In genomic region chr7:106543221-106543757, GRCh38 we compare ENCODE assay signal across 11 cellular contexts.
DNase-seq lines count a peak whose midpoint lies in the region; ATAC-seq and TF ChIP-seq lines count a peak whose summit lies in the region.
"Had no signal": no experiment of that assay in that cellular context is flagged by ENCODE, and none has a peak within 500 bp of the region (broad histone marks: within the 10 kb centered on the region; RNA-seq: fewer than 3 reads in every experiment).

No MANE protein-coding gene starts in this region.

- H3K9me2 ChIP-seq in SK-N-SH = no peaks in the 10 kb centered on the region

- intact Hi-C loops in left lung (cut with DNase I) = loop anchor here in 1 of 2 donors (10.0 kb wide), 1 partner anchor 192 kb away; no protein-coding TSS in a partner anchor

- peak overlapping the region; percentile 5; the same call in 1 of the 2 replicates for H3K4me2 ChIP-seq in SK-N-SH

- H3K27ac ChIP-seq in ACC112 (ENCODE audit: low read depth, low read length) (peak overlapping the region; percentile 30; the same call in 1 of the 2 replicates), SK-N-SH (ENCODE audit: low read depth in 2 of 2, low read length in 1 of 2) (peak overlapping the region; percentile 48 to 78; a peak in 3 of 4 replicates), left lung (peak overlapping the region; percentile 23 to 48), skeletal muscle tissue (ENCODE audit: low read depth, low read length) (peak overlapping the region; percentile 66)
- H3K27ac ChIP-seq: thoracic aorta had no signal

- no peaks in the 10 kb centered on the region for H4K20me1 ChIP-seq in SK-N-SH (ENCODE audit: insufficient read depth)

- no peaks in the 10 kb centered on the region for H3K36me3 ChIP-seq in ACC112 (ENCODE audit: insufficient read depth, low read length)
- H3K36me3 ChIP-seq in SK-N-SH (replicated peaks in 1 of 2; ENCODE audit: control insufficient read depth in 1 of 2, insufficient read depth in 2 of 2, low read length in 1 of 2) = no peaks in the 10 kb centered on the region
- no peaks in the 10 kb centered on the region for H3K36me3 ChIP-seq in left lung
- H3K36me3 ChIP-seq in skeletal muscle tissue (ENCODE audit: control insufficient read depth in 3 of 3, insufficient read depth in 3 of 3, low read length in 3 of 3) = no peaks in the 10 kb centered on the region
- H3K36me3 ChIP-seq: thoracic aorta had no signal

- peaks cover 21% of the 10 kb centered on the region for H3F3A ChIP-seq in SK-N-SH (replicated peaks; ENCODE audit: insufficient read depth)

- no peak for TF ChIP-seq CTCF in SK-N-SH (IDR thresholded peaks at IDR 0.05)
- no peak for TF ChIP-seq CTCF in left lung (IDR thresholded peaks at IDR 0.05)

- no peak overlapping the region; the same call in 1 of the 2 replicates for H3K9ac ChIP-seq in SK-N-SH
- H3K9ac ChIP-seq in skeletal muscle tissue (ENCODE audit: low read depth in 1 of 3, low read length in 3 of 3) = no peak overlapping the region

- POLR2A ChIA-PET in SK-N-SH (lab: Yijun Ruan, JAX) = no interaction called here

- WGBS in SK-N-SH (ENCODE audit: low lambda C conversion rate) = 84% methylated on average over 3 of the region's 3 CpGs

- H3K4me3 ChIP-seq in ACC112 (ENCODE audit: low read depth, low read length) = no peak overlapping the region
- H3K4me3 ChIP-seq in SK-N-SH (ENCODE audit: low read depth in 2 of 2, low read length in 1 of 2) = no peak overlapping the region
- no peak overlapping the region for H3K4me3 ChIP-seq in left lung
- H3K4me3 ChIP-seq in skeletal muscle tissue (ENCODE audit: low read length in 3 of 3) = no peak overlapping the region
- H3K4me3 ChIP-seq: thoracic aorta had no signal

- H2AFZ ChIP-seq in ACC112 (ENCODE audit: low read length, unreplicated experiment) = peak overlapping the region; percentile 16
- H2AFZ ChIP-seq in SK-N-SH (ENCODE audit: low read depth) = peak overlapping the region; percentile 72

- DNase-seq in SK-N-SH (no peak), left lung (no peak), UCSD-AML1 (lab: John Stamatoyannopoulos, UW; ENCODE audit: unreplicated experiment) (no peak), Ammon's horn (ENCODE audit: low spot score) (no peak)
- DNase-seq: activated effector memory CD4-positive, alpha-beta T cell treated with Interleukin-2 at 50 U/mL for 16 hours; aorta had no signal

- H3K27me3 ChIP-seq in ACC112 (ENCODE audit: insufficient read depth, low read length) (no peaks in the 10 kb centered on the region), SK-N-SH (ENCODE audit: insufficient read depth) (no peaks in the 10 kb centered on the region), left lung (no peaks in the 10 kb centered on the region), skeletal muscle tissue (ENCODE audit: control insufficient read depth in 3 of 3, insufficient read depth in 3 of 3, low read length in 3 of 3) (no peaks in the 10 kb centered on the region)

- TF ChIP-seq EP300 in SK-N-SH (IDR thresholded peaks at IDR 0.05; ENCODE audit: borderline replicate concordance in 1 of 2, low read depth in 1 of 2, low read length in 1 of 2) = no peak

- ATAC-seq in left lung (no peak), HG02759 (IDR thresholded peaks at IDR 0.05; ENCODE audit: unreplicated experiment) (no peak), GM19455 (IDR thresholded peaks at IDR 0.05; ENCODE audit: unreplicated experiment) (no peak)

- no peaks in the 10 kb centered on the region for H3K9me3 ChIP-seq in SK-N-SH
- no peaks in the 10 kb centered on the region for H3K9me3 ChIP-seq in left lung
- no peaks in the 10 kb centered on the region for H3K9me3 ChIP-seq in skeletal muscle tissue (ENCODE audit: control insufficient read depth in 3 of 3, low read length in 3 of 3)
- H3K9me3 ChIP-seq: thoracic aorta had no signal

- TF ChIP-seq RAD21 in SK-N-SH (IDR thresholded peaks at IDR 0.05; ENCODE audit: low read length) = no peak

- CTCF ChIA-PET in SK-N-SH (lab: Yijun Ruan, JAX) = interaction anchor here (0.6 to 4.9 kb wide), 37 partner anchors 8 to 1216 kb away, joined by 3 to 49 read pairs (median 4); partner anchors contain the start of gene CCDC71L

- H3K4me1 ChIP-seq in ACC112 (ENCODE audit: control insufficient read depth, insufficient read depth, low read length, unreplicated experiment) = peaks cover 25% of the 10 kb centered on the region
- H3K4me1 ChIP-seq in SK-N-SH (ENCODE audit: control insufficient read depth in 1 of 2, insufficient read depth in 2 of 2, low read depth in 1 of 2, low read length in 1 of 2) = peaks cover 21 to 26% of the 10 kb centered on the region in 2 experiments; a peak in 3 of 4 replicates
- H3K4me1 ChIP-seq in left lung = no peaks in the 10 kb centered on the region
- H3K4me1 ChIP-seq in skeletal muscle tissue (ENCODE audit: control insufficient read depth in 3 of 3, insufficient read depth in 3 of 3, low read length in 3 of 3) = peaks cover 0 to 2% (median 0%) of the 10 kb centered on the region in 3 donors

- H3K79me2 ChIP-seq in ACC112 (ENCODE audit: control insufficient read depth, insufficient read depth, low read length, unreplicated experiment) (no peaks in the 10 kb centered on the region), SK-N-SH (ENCODE audit: insufficient read depth) (no peaks in the 10 kb centered on the region)

TF ChIP-seq in SK-N-SH, 30 proteins besides CTCF, POLR2A, EP300 and RAD21 (continues in another document):
- TF ChIP-seq USF1 (IDR thresholded peaks at IDR 0.05; ENCODE audit: borderline replicate concordance, low read depth) (no peak), GATA2 (CRISPR knock-in tag; IDR thresholded peaks at IDR 0.05) (no peak), YY1 (IDR thresholded peaks at IDR 0.05; ENCODE audit: low read depth) (no peak), REST (IDR thresholded peaks at IDR 0.05; ENCODE audit: low read depth, low read length) (no peak), USF2 (IDR thresholded peaks at IDR 0.05; ENCODE audit: borderline replicate concordance, low read depth, low read length) (no peak), ELF1 (IDR thresholded peaks at IDR 0.05) (no peak), RFX5 (IDR thresholded peaks at IDR 0.05; ENCODE audit: low read length) (no peak), IRF3 (IDR thresholded peaks at IDR 0.05; ENCODE audit: low read depth, low read length) (no peak), TAF1 (IDR thresholded peaks at IDR 0.05; ENCODE audit: borderline replicate concordance, low read depth, low read length) (no peak), FOXM1 (IDR thresholded peaks at IDR 0.05; ENCODE audit: low read depth) (no peak), TCF12 (IDR thresholded peaks at IDR 0.05) (no peak), FOSL2 (IDR thresholded peaks at IDR 0.05; ENCODE audit: borderline replicate concordance, low read depth) (no peak), MAX (IDR thresholded peaks at IDR 0.05; ENCODE audit: low read depth) (no peak), MXI1 (IDR thresholded peaks at IDR 0.05; ENCODE audit: low read depth, low read length) (no peak), JUND (IDR thresholded peaks at IDR 0.05) (no peak)
